ENCODE assay signal across 11 cellular contexts in the genomic region with DNA sequence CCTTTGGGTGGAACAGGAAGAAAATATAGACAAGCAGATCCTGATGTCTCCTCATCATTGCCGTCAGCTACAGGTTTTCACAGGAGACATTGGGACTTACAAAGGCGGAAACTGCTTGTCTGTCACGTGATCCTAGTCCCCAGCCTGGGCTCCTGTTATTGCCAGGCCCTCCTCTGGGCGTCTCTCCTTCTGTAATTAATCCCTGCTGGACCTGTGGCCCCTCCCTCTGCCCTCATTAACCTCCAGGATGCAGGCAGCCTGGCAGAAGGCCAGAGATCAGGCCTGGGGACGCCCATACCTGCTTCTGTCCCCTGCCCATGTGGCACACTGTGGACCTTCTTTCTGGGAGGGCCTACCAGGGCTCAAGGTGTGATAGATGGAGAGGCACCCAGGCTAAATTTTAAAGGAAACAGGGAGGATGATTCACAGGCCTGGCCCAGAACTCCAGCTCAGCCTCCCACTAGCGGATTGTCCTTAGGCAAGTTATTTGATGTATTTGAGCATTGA. TPM values are rescaled to one million over a fixed set of nuclear protein-coding genes. Genes with fewer than 3 reads are reported as not detected.
DNase-seq lines count a peak whose midpoint lies in the region; ATAC-seq and TF ChIP-seq lines count a peak whose summit lies in the region.
"Had no signal": no experiment of that assay in that cellular context is flagged by ENCODE, and none has a peak within 500 bp of the region (broad histone marks: within the 10 kb centered on the region; RNA-seq: fewer than 3 reads in every experiment).

No MANE protein-coding gene starts in this region.

- DNase-seq in DMS153 (lab: John Stamatoyannopoulos, UW) = peak; percentile 29
- DNase-seq in DMS153 treated with DMSO at 0.1 percent for 48 hours (lab: John Stamatoyannopoulos, UW; ENCODE audit: unreplicated experiment) = no peak
- DNase-seq in NCI-H510A treated with DMSO at 0.1 percent for 48 hours (lab: John Stamatoyannopoulos, UW) = peak; percentile 28
- peak; percentile 70 for DNase-seq in cerebellar cortex (ENCODE audit: low spot score)
- DNase-seq in osteocyte (ENCODE audit: extremely low spot score, unreplicated experiment) = no peak
- no peak for DNase-seq in stimulated activated naive CD4-positive, alpha-beta T cell (lab: John Stamatoyannopoulos, UW)
- DNase-seq: 8988T, brain microvascular endothelial cell had no signal

- H3K4me1 Mint-ChIP-seq in osteocyte (ENCODE audit: unreplicated experiment) = peaks cover 62% of the 10 kb centered on the region

- TF ChIP-seq POLR2A in GM18505 (IDR thresholded peaks at IDR 0.05; ENCODE audit: borderline replicate concordance, extremely low read depth, insufficient read depth, insufficient read length) = no peak

- ATAC-seq in GM18861 (IDR thresholded peaks at IDR 0.05; ENCODE audit: unreplicated experiment) (no peak), GM18505 (IDR thresholded peaks at IDR 0.05; ENCODE audit: unreplicated experiment) (no peak)

- H3K27me3 Mint-ChIP-seq in osteocyte (ENCODE audit: unreplicated experiment) = no peaks in the 10 kb centered on the region

- TF ChIP-seq CTCF in osteocyte (IDR thresholded peaks at IDR 0.05) = no peak

- no peaks in the 10 kb centered on the region for H3K36me3 Mint-ChIP-seq in osteocyte (ENCODE audit: unreplicated experiment)

- H3K27ac Mint-ChIP-seq in osteocyte (ENCODE audit: unreplicated experiment) = peak overlapping the region; percentile 54

- H3K4me3 Mint-ChIP-seq in osteocyte (ENCODE audit: unreplicated experiment) = no peak overlapping the region

- H3K9me3 Mint-ChIP-seq in osteocyte (ENCODE audit: unreplicated experiment) = no peaks in the 10 kb centered on the region

RNA-seq across cellular contexts. Expression of a gene that starts 2.4 kb away (rescaled TPM):
- total RNA-seq in osteocyte = 1.0 TPM in 1 of 2 replicates, not detected in the other
- total RNA-seq: mononuclear cell had no signal

RNA-seq across cellular contexts. Expression of a gene that starts 2.6 kb away (rescaled TPM):
- 0.99 and 1.1 TPM in 2 replicates for total RNA-seq in osteocyte

RNA-seq across cellular contexts. Expression of a gene that starts 7.2 kb away (rescaled TPM):
- 337 and 353 TPM in 2 replicates for total RNA-seq in osteocyte

RNA-seq across cellular contexts. Expression of a gene that starts 10.7 kb away (rescaled TPM):
- 5.7 and 7.5 TPM in 2 replicates for total RNA-seq in osteocyte
- total RNA-seq: mononuclear cell had no signal

RNA-seq across cellular contexts. Expression of a gene that starts 27.3 kb away (rescaled TPM):
- 8.9 and 11.7 TPM in 2 replicates for total RNA-seq in osteocyte

Comparison
In these comparisons a context has a peak if more than half of its experiments do, and no peak if none do; other contexts are left out.
1. DNase-seq: peak in DMS153 (single experiment), NCI-H510A treated with DMSO at 0.1 percent for 48 hours (single experiment) and cerebellar cortex (single experiment); none in DMS153 treated with DMSO at 0.1 percent for 48 hours (single experiment), osteocyte (single experiment) and stimulated activated naive CD4-positive, alpha-beta T cell (0 of 6).